In genomic region chr20:44597930-44598329, GRCh38 we compare ENCODE assay signal across 10 cellular contexts. TPM values are rescaled to one million over a fixed set of nuclear protein-coding genes. Genes with fewer than 3 reads are reported as not detected.
A peak's percentile ranks its signal among the peaks of the same experiment; 100 is the strongest.
DNase-seq lines count a peak whose midpoint lies in the region; ATAC-seq and TF ChIP-seq lines count a peak whose summit lies in the region.
"Had no signal": no experiment of that assay in that cellular context is flagged by ENCODE, and none has a peak within 500 bp of the region (broad histone marks: within the 10 kb centered on the region; RNA-seq: fewer than 3 reads in every experiment).

No MANE protein-coding gene starts in this region.

- DNase-seq in Karpas-422 (no peak), immature natural killer cell (no peak), stomach (no peak), T-cell (no peak), NCI-H1417 (lab: John Stamatoyannopoulos, UW) (no peak)
- no peak for DNase-seq in activated naive CD8-positive, alpha-beta T cell treated with anti-CD3 and anti-CD28 coated beads, Interleukin-2, amount 10 ng/mL, durations not matched to agents 7 days and 5 days
- DNase-seq: left colon; NCI-H1092; stimulated activated CD4-positive, alpha-beta T cell treated with anti-CD3 and anti-CD28 coated beads, Interleukin-4, amount 100 ng/mL, for 24 hours had no signal

- peaks cover 62% of the 10 kb centered on the region for H3K36me3 ChIP-seq in Karpas-422 (ENCODE audit: insufficient read depth, low read length)
- peaks cover 0 to under 1% (median 0%) of the 10 kb centered on the region in 4 donors for H3K36me3 ChIP-seq in stomach

- H3K27ac ChIP-seq in Karpas-422 (ENCODE audit: low read length) = peak overlapping the region; percentile 88
- H3K27ac ChIP-seq in stomach = peak overlapping the region; percentile 13 to 89 (median 83)

- no peaks in the 10 kb centered on the region for H3K9me3 ChIP-seq in Karpas-422 (ENCODE audit: low read length)
- H3K9me3 ChIP-seq in stomach = no peaks in the 10 kb centered on the region

- H3K27ac Mint-ChIP-seq in activated naive CD8-positive, alpha-beta T cell treated with anti-CD3 and anti-CD28 coated beads, Interleukin-2, amount 10 ng/mL, durations not matched to agents 7 days and 5 days = peak overlapping the region; percentile 85
- peak overlapping the region in 5 of 6 donors; percentile 22 to 84 (median 80) for H3K27ac Mint-ChIP-seq in immature natural killer cell
- H3K27ac Mint-ChIP-seq in T-cell = peak overlapping the region in 1 of 2 donors; percentile 87

- POLR2A ChIA-PET in activated naive CD8-positive, alpha-beta T cell treated with anti-CD3 and anti-CD28 coated beads, Interleukin-2, amount 10 ng/mL, durations not matched to agents 7 days and 5 days (lab: Charles Lee) = interaction anchor here (0.5 to 1.8 kb wide), 4 partner anchors 18 to 103 kb away, joined by 3 to 7 read pairs (median 4); partner anchors contain the start of gene SERINC3
- POLR2A ChIA-PET in T-cell (lab: Charles Lee) = no interaction called here

- H3K4me1 ChIP-seq in Karpas-422 (ENCODE audit: low read length) (peaks cover 87% of the 10 kb centered on the region), stomach (peaks cover 49 to 93% (median 78%) of the 10 kb centered on the region in 4 donors)

- peak overlapping the region; percentile 84 for H3K4me3 Mint-ChIP-seq in activated naive CD8-positive, alpha-beta T cell treated with anti-CD3 and anti-CD28 coated beads, Interleukin-2, amount 10 ng/mL, durations not matched to agents 7 days and 5 days
- H3K4me3 Mint-ChIP-seq in immature natural killer cell (peak overlapping the region in 1 of 5 donors; percentile 5), T-cell (peak overlapping the region in 1 of 3 donors; percentile 59)

- H3K4me2 ChIP-seq in Karpas-422 (ENCODE audit: low read depth, low read length, poor library complexity, severe bottlenecking) = peak overlapping the region; percentile 57

- H3K9me3 Mint-ChIP-seq in activated naive CD8-positive, alpha-beta T cell treated with anti-CD3 and anti-CD28 coated beads, Interleukin-2, amount 10 ng/mL, durations not matched to agents 7 days and 5 days = no peaks in the 10 kb centered on the region
- H3K9me3 Mint-ChIP-seq in immature natural killer cell (no peaks in the 10 kb centered on the region), T-cell (no peaks in the 10 kb centered on the region)

- H4K20me1 ChIP-seq in Karpas-422 (ENCODE audit: insufficient read depth, low read depth, low read length) = peaks cover 7% of the 10 kb centered on the region; the same call in 1 of the 2 replicates

- peaks cover 97% of the 10 kb centered on the region for H3K79me2 ChIP-seq in Karpas-422 (ENCODE audit: low read length)

- TF ChIP-seq EP300 in stomach (IDR thresholded peaks at IDR 0.05) = no peak

- WGBS in stomach, 5 donors = 20 to 84% (median 62%) methylated on average over 4 of the region's 4 CpGs

- H3K27me3 ChIP-seq in Karpas-422 (ENCODE audit: low read length) (no peaks in the 10 kb centered on the region), stomach (no peaks in the 10 kb centered on the region)

- peak overlapping the region; percentile 16; the same call in 1 of the 2 replicates for H3K4me3 ChIP-seq in Karpas-422 (ENCODE audit: low read length)
- H3K4me3 ChIP-seq in stomach = no peak overlapping the region

- ATAC-seq in activated naive CD8-positive, alpha-beta T cell treated with anti-CD3 and anti-CD28 coated beads, Interleukin-2, amount 10 ng/mL, durations not matched to agents 7 days and 5 days (ENCODE audit: low read depth) = no peak
- no peak for ATAC-seq in HG03460 (IDR thresholded peaks at IDR 0.05; ENCODE audit: unreplicated experiment)
- ATAC-seq in T-cell (replicated peaks in 1 of 4) = no peak
- ATAC-seq: left colon had no signal

- peaks cover 2% of the 10 kb centered on the region for H3K36me3 Mint-ChIP-seq in activated naive CD8-positive, alpha-beta T cell treated with anti-CD3 and anti-CD28 coated beads, Interleukin-2, amount 10 ng/mL, durations not matched to agents 7 days and 5 days
- H3K36me3 Mint-ChIP-seq in immature natural killer cell = no peaks in the 10 kb centered on the region
- no peaks in the 10 kb centered on the region for H3K36me3 Mint-ChIP-seq in T-cell

- H3K27me3 Mint-ChIP-seq in activated naive CD8-positive, alpha-beta T cell treated with anti-CD3 and anti-CD28 coated beads, Interleukin-2, amount 10 ng/mL, durations not matched to agents 7 days and 5 days = no peaks in the 10 kb centered on the region
- H3K27me3 Mint-ChIP-seq in immature natural killer cell (ENCODE audit: low read depth in 3 of 3) (peaks cover 0 to 2% (median 2%) of the 10 kb centered on the region in 3 donors), T-cell (no peaks in the 10 kb centered on the region)

- H2AFZ ChIP-seq in Karpas-422 (ENCODE audit: low read length) = no peak overlapping the region

- no peak for TF ChIP-seq CTCF in stomach (IDR thresholded peaks at IDR 0.05)

- no peaks in the 10 kb centered on the region for H3K9me2 ChIP-seq in Karpas-422 (replicated peaks; ENCODE audit: insufficient read depth, low read length)

- intact Hi-C loops in stomach (cut with DNase I; ENCODE audit: low total_unique reads) = loop anchor here (10.0 kb wide), 1 partner anchor 53 kb away; no protein-coding TSS in a partner anchor

- CTCF ChIA-PET in T-cell (lab: Charles Lee) = interaction anchor here in 1 of 2 donors (0.7 kb wide), 1 partner anchor 43 kb away, joined by 3 read pairs; no protein-coding TSS in a partner anchor

- peak overlapping the region; percentile 56 for H3K9ac ChIP-seq in Karpas-422 (ENCODE audit: low read length)

- H3K4me1 Mint-ChIP-seq in activated naive CD8-positive, alpha-beta T cell treated with anti-CD3 and anti-CD28 coated beads, Interleukin-2, amount 10 ng/mL, durations not matched to agents 7 days and 5 days = peaks cover 33% of the 10 kb centered on the region
- H3K4me1 Mint-ChIP-seq in immature natural killer cell (peaks cover 15 to 16% of the 10 kb centered on the region in 2 donors), T-cell (peaks cover 18 to 31% (median 28%) of the 10 kb centered on the region in 3 donors)

- no peak for TF ChIP-seq POLR2A in stomach (IDR thresholded peaks at IDR 0.05)

RNA-seq across cellular contexts. Expression of gene PKIG, which starts 15.6 kb away (rescaled TPM):
- 261 and 285 TPM in 2 replicates for total RNA-seq in Karpas-422 (2014; rRNA removed; shearing (Covaris generic); ENCODE audit: low replicate concordance)
- 1 to 10 TPM; 2.5 to 3.1 TPM for total RNA-seq in activated naive CD8-positive, alpha-beta T cell treated with anti-CD3 and anti-CD28 coated beads, Interleukin-2, amount 10 ng/mL, durations not matched to agents 7 days and 5 days
- polyA plus RNA-seq in immature natural killer cell = 1 to 10 TPM; 1.6 to 2.6 (median 1.8) TPM
- total RNA-seq in stomach = 100 to 1,000 TPM in 1 of 5 donors, 10 to 100 TPM in 4; 17.4 to 113 (median 41.7) TPM
- 100 to 1,000 TPM in 1 of 3 donors, 10 to 100 TPM in 2; 52.0 to 124 (median 86.9) TPM for polyA plus RNA-seq in stomach
- 1 to 10 TPM; 2.1 to 7.7 (median 4.7) TPM for total RNA-seq in T-cell

RNA-seq across cellular contexts. Expression of gene ADA, which starts 53.6 kb away (rescaled TPM):
- total RNA-seq in Karpas-422 (2014; rRNA removed; shearing (Covaris generic); ENCODE audit: low replicate concordance) = 0.11 TPM in 1 of 2 replicates, not detected in the other
- total RNA-seq in activated naive CD8-positive, alpha-beta T cell treated with anti-CD3 and anti-CD28 coated beads, Interleukin-2, amount 10 ng/mL, durations not matched to agents 7 days and 5 days = 10 to 100 TPM; 90.4 to 98.8 TPM
- polyA plus RNA-seq in immature natural killer cell (100 to 1,000 TPM in 2 of 3 donors, 10 to 100 TPM in 1; 96.9 to 150 (median 124) TPM), stomach (10 to 100 TPM; 27.9 to 81.0 (median 53.1) TPM)
- total RNA-seq in stomach (100 to 1,000 TPM in 1 of 5 donors, 10 to 100 TPM in 3, 1 to 10 TPM in 1; 2.3 to 165 (median 22.3) TPM), T-cell (10 to 100 TPM; 21.9 to 42.1 (median 33.3) TPM)
